9 cellular contexts compared by ENCODE assay signal in the genomic region with DNA sequence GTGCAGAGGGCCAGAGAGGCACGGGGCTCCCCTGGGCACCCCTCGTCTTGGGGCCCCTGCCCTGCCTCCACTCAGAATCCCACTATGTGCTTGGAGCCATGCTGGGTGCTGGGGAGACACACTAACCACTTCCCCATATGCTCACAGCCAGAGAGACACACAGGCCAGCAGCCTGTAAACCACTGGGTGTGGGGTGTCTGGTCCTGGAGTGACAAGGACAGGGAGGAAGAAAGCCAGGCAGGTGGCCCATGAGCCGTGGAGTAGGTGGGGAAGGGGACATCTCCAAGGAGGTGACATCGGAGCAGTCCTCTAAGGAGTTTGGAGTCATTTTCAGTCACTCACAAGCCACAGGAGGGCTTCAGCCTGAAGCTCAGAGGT. TPM values are rescaled to one million over a fixed set of nuclear protein-coding genes. Genes with fewer than 3 reads are reported as not detected.
DNase-seq lines count a peak whose midpoint lies in the region; ATAC-seq, FAIRE-seq and TF ChIP-seq lines count a peak whose summit lies in the region.
"Had no signal": no experiment of that assay in that cellular context is flagged by ENCODE, and none has a peak within 500 bp of the region (broad histone marks: within the 10 kb centered on the region; RNA-seq: fewer than 3 reads in every experiment).

No MANE protein-coding gene starts in this region.

- FAIRE-seq in GM12891 (lab: Jason Lieb, UNC): no peak

- H3K36me3 ChIP-seq in HEK293 (ENCODE audit: control insufficient read depth in 2 of 2, insufficient read depth in 1 of 2, low read length in 2 of 2) (no peaks in the 10 kb centered on the region), adrenal gland (replicated peaks in 1 of 2) (no peaks in the 10 kb centered on the region), left lung (no peaks in the 10 kb centered on the region)

- DNase-seq in adrenal gland: no peak
- peak in 1 of 2 donors; percentile 53 for DNase-seq in left lung
- DNase-seq in T-helper 1 cell: no peak
- no peak for DNase-seq in GM12891 (ENCODE audit: insufficient read length, low spot score)
- DNase-seq in NCI-H2029 (lab: John Stamatoyannopoulos, UW): no peak
- DNase-seq: COR-L47 had no signal

- intact Hi-C loops in adrenal gland (cut with DNase I): no loop called here
- intact Hi-C loops in left lung (cut with DNase I): no loop called here

- no peaks in the 10 kb centered on the region for H3K9me3 ChIP-seq in HEK293 (ENCODE audit: control insufficient read depth, insufficient read depth, low read depth, low read length)
- H3K9me3 ChIP-seq in adrenal gland (replicated peaks in 1 of 3): no peaks in the 10 kb centered on the region
- H3K9me3 ChIP-seq in left lung: peaks cover 0 to 17% of the 10 kb centered on the region in 2 donors

- CTCF ChIA-PET in HEK293 (lab: Yijun Ruan, JAX): no interaction called here

- POLR2A ChIA-PET in HEK293 (lab: Yijun Ruan, JAX): no interaction called here

- no peaks in the 10 kb centered on the region for H3K4me1 ChIP-seq in HEK293 (ENCODE audit: control insufficient read depth, insufficient read depth, low read length)
- H3K4me1 ChIP-seq in adrenal gland (replicated peaks in 1 of 2): peaks cover 14 to 36% of the 10 kb centered on the region in 2 donors
- H3K4me1 ChIP-seq in left lung: peaks cover 16 to 33% of the 10 kb centered on the region in 2 donors

- H3K4me3 ChIP-seq in HEK293 (ENCODE audit: low read depth, low read length) (no peak overlapping the region), adrenal gland (no peak overlapping the region), left lung (no peak overlapping the region), skin epidermis (no peak overlapping the region)

- H3K27ac ChIP-seq in HEK293 (ENCODE audit: extremely low read depth, low read depth, low read length): no peak overlapping the region
- H3K27ac ChIP-seq in adrenal gland: peak overlapping the region in 4 of 5 donors; percentile 65 to 97 (median 81)
- H3K27ac ChIP-seq in left lung: peak overlapping the region; percentile 67 to 84
- H3K27ac ChIP-seq in skin epidermis: peak overlapping the region in 20 of 21 experiments; percentile 36 to 91 (median 72)

- peak; percentile 45 for ATAC-seq in left lung
- no peak for ATAC-seq in HG03378 (IDR thresholded peaks at IDR 0.05; ENCODE audit: unreplicated experiment)

- H3K27me3 ChIP-seq in adrenal gland (no peaks in the 10 kb centered on the region), left lung (no peaks in the 10 kb centered on the region)

- TF ChIP-seq CTCF in HEK293 (tag by site-specific recombination; IDR thresholded peaks at IDR 0.05) (no peak), adrenal gland (IDR thresholded peaks at IDR 0.05) (no peak), left lung (IDR thresholded peaks at IDR 0.05) (no peak)

- TF ChIP-seq POLR2A in adrenal gland (IDR thresholded peaks at IDR 0.05) (no peak), GM12891 (IDR thresholded peaks at IDR 0.05; ENCODE audit: low read depth, low read length) (no peak)

- WGBS in adrenal gland, 4 donors: 50 to 81% (median 66%) methylated on average over 2 to 4 of the region's 4 CpGs

TF ChIP-seq in HEK293, 187 proteins besides CTCF, POLR2A, EP300 and RAD21:
- TF ChIP-seq ZIC2 (tag by site-specific recombination; IDR thresholded peaks at IDR 0.05): 0 out of 2 replicates have a peak, but pooled peaks have one; percentile 62
- no peak for TF ChIP-seq ZNF202 (tag by site-specific recombination; IDR thresholded peaks at IDR 0.05; ENCODE audit: borderline replicate concordance)

TF ChIP-seq in GM12891, 5 proteins besides CTCF, POLR2A, EP300 and RAD21:
- TF ChIP-seq POU2F2 (IDR thresholded peaks at IDR 0.05; ENCODE audit: low read depth, low read length): no peak
- TF ChIP-seq PAX5 (IDR thresholded peaks at IDR 0.05; ENCODE audit: insufficient read depth, low read length, severe bottlenecking): no peak
- TF ChIP-seq POLR2AphosphoS5 (IDR thresholded peaks at IDR 0.05; ENCODE audit: low read depth, low read length): no peak
- no peak for TF ChIP-seq TAF1 (IDR thresholded peaks at IDR 0.05; ENCODE audit: low read depth, low read length)
- TF ChIP-seq SPI1 (IDR thresholded peaks at IDR 0.05; ENCODE audit: low read depth, low read length): no peak

RNA-seq across cellular contexts. Expression of a gene that starts 58.9 kb away (rescaled TPM):
- 100 to 1,000 TPM in 7 of 8 donors, 10 to 100 TPM in 1; 32.8 to 817 (median 464) TPM for total RNA-seq in adrenal gland
- polyA plus RNA-seq in adrenal gland: 100 to 1,000 TPM in 2 of 3 donors, 10 to 100 TPM in 1; 17.7 to 229 (median 152) TPM
- total RNA-seq in left lung: 10 to 100 TPM; 18.0 to 31.7 TPM
- polyA plus RNA-seq in GM12891 (2012; ENCODE audit: low read depth, missing spikeins): 0.15 TPM
